In genomic region chr22:23716811-23717801, GRCh38 we compare ENCODE assay signal across 1 cellular context.
TF ChIP-seq lines count a peak whose summit lies in the region.

No MANE protein-coding gene starts in this region.

TF ChIP-seq in HepG2, 621 proteins besides CTCF, POLR2A, EP300 and RAD21 (continued from another document and continues in another):
- TF ChIP-seq ZNF407 (CRISPR knock-in tag; IDR thresholded peaks at IDR 0.05; ENCODE audit: not compliant biosample characterization) (peak; percentile 82), ZNF354B (CRISPR knock-in tag; IDR thresholded peaks at IDR 0.05) (no peak), SP5 (CRISPR knock-in tag; IDR thresholded peaks at IDR 0.05; ENCODE audit: borderline replicate concordance, low read depth) (peak; percentile 40; the same call in 1 of the 2 replicates), CBFB (CRISPR knock-in tag; IDR thresholded peaks at IDR 0.05) (0 out of 2 replicates have a peak, but pooled peaks have one; percentile 61), FOXO1 (CRISPR knock-in tag; IDR thresholded peaks at IDR 0.05) (peak; percentile 58; the same call in 1 of the 2 replicates), RAD51 (IDR thresholded peaks at IDR 0.05; ENCODE audit: borderline replicate concordance) (no peak), SCMH1 (CRISPR knock-in tag; IDR thresholded peaks at IDR 0.05; ENCODE audit: borderline replicate concordance) (no peak), THAP7 (CRISPR knock-in tag; IDR thresholded peaks at IDR 0.05) (peak; percentile 45; the same call in 1 of the 2 replicates), MAX (IDR thresholded peaks at IDR 0.05) (peak; percentile 84; the same call in 1 of the 2 replicates), REPIN1 (CRISPR knock-in tag; IDR thresholded peaks at IDR 0.05; ENCODE audit: borderline replicate concordance, low read depth) (peak; percentile 89), NCOA1 (CRISPR knock-in tag; IDR thresholded peaks at IDR 0.05) (0 out of 2 replicates have a peak, but pooled peaks have one; percentile 9), ZNF879 (CRISPR knock-in tag; IDR thresholded peaks at IDR 0.05) (no peak), ZNF326 (CRISPR knock-in tag; IDR thresholded peaks at IDR 0.05; ENCODE audit: borderline replicate concordance) (no peak), TFDP1 (CRISPR knock-in tag; IDR thresholded peaks at IDR 0.05; ENCODE audit: borderline replicate concordance) (peak; percentile 90), ZNF430 (CRISPR knock-in tag; IDR thresholded peaks at IDR 0.05) (peak; percentile 42; the same call in 1 of the 2 replicates), TMF1 (CRISPR knock-in tag; IDR thresholded peaks at IDR 0.05; ENCODE audit: low read depth) (peak; percentile 95), HNRNPK (IDR thresholded peaks at IDR 0.05; ENCODE audit: low read depth, low read length, poor library complexity, severe bottlenecking) (peak; percentile 29), BHLHE40 (IDR thresholded peaks at IDR 0.05; ENCODE audit: low read length) (peak; percentile 89), PITX1 (CRISPR knock-in tag; IDR thresholded peaks at IDR 0.05) (peak; percentile 86), ZBTB33 (CRISPR knock-in tag; IDR thresholded peaks at IDR 0.05) (peak; percentile 1; the same call in 1 of the 2 replicates), GABPA (IDR thresholded peaks at IDR 0.05; ENCODE audit: low read depth, low read length) (no peak), GABPA (CRISPR knock-in tag; IDR thresholded peaks at IDR 0.05; ENCODE audit: low read depth) (peak; percentile 79), NFYB (CRISPR knock-in tag; IDR thresholded peaks at IDR 0.05) (0 out of 2 replicates have a peak, but pooled peaks have one; percentile 39), GATAD1 (CRISPR knock-in tag; IDR thresholded peaks at IDR 0.05) (peak; percentile 84), ZFP36L1 (CRISPR knock-in tag; IDR thresholded peaks at IDR 0.05) (peak; percentile 69; the same call in 1 of the 2 replicates), YY1 (IDR thresholded peaks at IDR 0.05; ENCODE audit: insufficient read depth, insufficient replicate concordance, low read depth, low read length) (peak; percentile 99), MTF2 (CRISPR knock-in tag; IDR thresholded peaks at IDR 0.05; ENCODE audit: borderline replicate concordance) (peak; percentile 85; the same call in 1 of the 2 replicates), ZGPAT (CRISPR knock-in tag; IDR thresholded peaks at IDR 0.05) (peak; percentile 81), CSRNP2 (CRISPR knock-in tag; conservative IDR thresholded peaks at IDR 0.05; ENCODE audit: low read depth) (no peak), HOXA5 (CRISPR knock-in tag; IDR thresholded peaks at IDR 0.05) (peak; percentile 85; the same call in 1 of the 2 replicates), ZNF44 (CRISPR knock-in tag; IDR thresholded peaks at IDR 0.05) (peak; percentile 89; the same call in 1 of the 2 replicates), ZNF704 (CRISPR knock-in tag; IDR thresholded peaks at IDR 0.05; ENCODE audit: borderline replicate concordance) (peak; percentile 76; the same call in 1 of the 2 replicates), SRSF4 (IDR thresholded peaks at IDR 0.05; ENCODE audit: low read depth, low read length, poor library complexity, severe bottlenecking) (no peak), PAF1 (CRISPR knock-in tag; IDR thresholded peaks at IDR 0.05) (no peak), SALL2 (CRISPR knock-in tag; IDR thresholded peaks at IDR 0.05) (0 out of 2 replicates have a peak, but pooled peaks have one; percentile 89), ZNF274 (CRISPR knock-in tag; IDR thresholded peaks at IDR 0.05) (0 out of 2 replicates have a peak, but pooled peaks have one; percentile 39), ZBTB20 (CRISPR knock-in tag; IDR thresholded peaks at IDR 0.05; ENCODE audit: borderline replicate concordance, low read depth) (peak; percentile 79; the same call in 1 of the 2 replicates), MNT (IDR thresholded peaks at IDR 0.05) (peak; percentile 14), TBX2 (CRISPR knock-in tag; IDR thresholded peaks at IDR 0.05; ENCODE audit: borderline replicate concordance) (peak; percentile 85), AGO2 (optimal IDR thresholded peaks at IDR 0.05; ENCODE audit: low read depth, low read length) (peak; percentile 31), TEF (CRISPR knock-in tag; IDR thresholded peaks at IDR 0.05) (0 out of 2 replicates have a peak, but pooled peaks have one; percentile 34), ZNF225 (CRISPR knock-in tag; IDR thresholded peaks at IDR 0.05) (peak; percentile 78; the same call in 1 of the 2 replicates), ZSCAN25 (CRISPR knock-in tag; IDR thresholded peaks at IDR 0.05) (0 out of 2 replicates have a peak, but pooled peaks have one; percentile 57), ZBTB38 (CRISPR knock-in tag; IDR thresholded peaks at IDR 0.05) (peak; percentile 64; the same call in 1 of the 2 replicates)
